Comparison of ENCODE assay signal across 8 cellular contexts in genomic region chr9:100700689-100701318, GRCh38.
DNase-seq lines count a peak whose midpoint lies in the region; ATAC-seq, FAIRE-seq and TF ChIP-seq lines count a peak whose summit lies in the region.

No MANE protein-coding gene starts in this region.

- H3K27me3 ChIP-seq in SU-DHL-6 (ENCODE audit: low read length): no peaks in the 10 kb centered on the region
- H3K27me3 ChIP-seq in keratinocyte (ENCODE audit: control insufficient read depth, extremely low read depth, insufficient read depth, low read length): no peaks in the 10 kb centered on the region
- H3K27me3 ChIP-seq in sigmoid colon: no peaks in the 10 kb centered on the region

- dilution Hi-C loops in keratinocyte (cut with MboI; ENCODE audit: extremely low pct_ligation_motif_present, low sequenced_read_pairs): no loop called here

- WGBS in sigmoid colon, 2 donors: 41 to 48% methylated on average over 5 of the region's 5 CpGs

- H2AFZ ChIP-seq in SU-DHL-6 (ENCODE audit: low read depth, low read length, severe bottlenecking) (no peak overlapping the region), keratinocyte (ENCODE audit: control insufficient read depth, low read length) (no peak overlapping the region)

- TF ChIP-seq CTCF in LNCAP (IDR thresholded peaks at IDR 0.05) (peak; percentile 78), SU-DHL-6 (IDR thresholded peaks at IDR 0.05; ENCODE audit: insufficient read depth, low read length, poor library complexity, severe bottlenecking) (peak; percentile 57), keratinocyte (optimal IDR thresholded peaks at IDR 0.05 in 1 of 3, IDR thresholded peaks at IDR 0.05 in 1 of 3, conservative IDR thresholded peaks at IDR 0.05 in 1 of 3; ENCODE audit: extremely low read depth in 1 of 3, insufficient read depth in 2 of 3, low read length in 3 of 3) (peak; percentile 46 to 51 (median 47)), sigmoid colon (IDR thresholded peaks at IDR 0.05) (no peak)

- H3K79me2 ChIP-seq in SU-DHL-6 (ENCODE audit: insufficient read depth, low read length): no peaks in the 10 kb centered on the region
- H3K79me2 ChIP-seq in keratinocyte (ENCODE audit: control insufficient read depth, insufficient read depth, low read length): no peaks in the 10 kb centered on the region

- FAIRE-seq in keratinocyte (lab: Jason Lieb, UNC): no peak

- no peaks in the 10 kb centered on the region for H3F3A ChIP-seq in SU-DHL-6 (ENCODE audit: insufficient read depth)

- TF ChIP-seq POLR2A in sigmoid colon (IDR thresholded peaks at IDR 0.05): no peak

- H3K27ac ChIP-seq in SU-DHL-6 (ENCODE audit: low read depth, low read length) (no peak overlapping the region), keratinocyte (ENCODE audit: control insufficient read depth, insufficient read depth, low read length) (no peak overlapping the region), sigmoid colon (no peak overlapping the region)

- H3K36me3 ChIP-seq in SU-DHL-6 (ENCODE audit: low read length): no peaks in the 10 kb centered on the region
- H3K36me3 ChIP-seq in keratinocyte (ENCODE audit: control insufficient read depth in 2 of 2, extremely low read depth in 1 of 2, insufficient read depth in 2 of 2, low read length in 2 of 2): no peaks in the 10 kb centered on the region
- H3K36me3 ChIP-seq in sigmoid colon: no peaks in the 10 kb centered on the region

- DNase-seq in NOMO-1 (lab: John Stamatoyannopoulos, UW; ENCODE audit: unreplicated experiment in 2 of 2): peak; percentile 1 to 15
- no peak for DNase-seq in NOMO-1 treated with dmso at 0.1 percent for 144 hours (lab: John Stamatoyannopoulos, UW; ENCODE audit: unreplicated experiment)
- DNase-seq in keratinocyte (ENCODE audit: low read depth, low spot score): no peak
- no peak for DNase-seq in sigmoid colon
- DNase-seq in stimulated activated CD4-positive, alpha-beta T cell treated with anti-CD3 and anti-CD28 coated beads, Interleukin-12 subunit alpha, Interleukin-12 subunit beta, amount 100 ng/mL, for 4 hours: no peak

- H3K9ac ChIP-seq in SU-DHL-6 (ENCODE audit: low read length) (no peak overlapping the region), keratinocyte (ENCODE audit: control insufficient read depth, extremely low read depth, insufficient read depth, low read length) (no peak overlapping the region)

- no peaks in the 10 kb centered on the region for H3K9me1 ChIP-seq in keratinocyte (ENCODE audit: control insufficient read depth, extremely low read depth, insufficient read depth, low read length)

- H3K4me1 ChIP-seq in keratinocyte (ENCODE audit: control insufficient read depth, extremely low read depth, insufficient read depth, low read length) (no peaks in the 10 kb centered on the region), sigmoid colon (no peaks in the 10 kb centered on the region)

- H4K20me1 ChIP-seq in SU-DHL-6 (ENCODE audit: low read depth, low read length) (no peaks in the 10 kb centered on the region), keratinocyte (ENCODE audit: control insufficient read depth, extremely low read depth, insufficient read depth, low read length) (no peaks in the 10 kb centered on the region)

- no peak for ATAC-seq in GM21529 (IDR thresholded peaks at IDR 0.05; ENCODE audit: unreplicated experiment)

- H3K9me3 ChIP-seq in SU-DHL-6 (ENCODE audit: insufficient read depth, low read length) (no peaks in the 10 kb centered on the region), keratinocyte (ENCODE audit: control insufficient read depth, low read depth, low read length) (no peaks in the 10 kb centered on the region), sigmoid colon (no peaks in the 10 kb centered on the region)

- H3K9me2 ChIP-seq in SU-DHL-6 (replicated peaks; ENCODE audit: insufficient read depth, low read length): no peaks in the 10 kb centered on the region

- H3K4me3 ChIP-seq in SU-DHL-6 (ENCODE audit: insufficient read depth, low read length, poor library complexity, severe bottlenecking): no peak overlapping the region
- H3K4me3 ChIP-seq in keratinocyte (ENCODE audit: control insufficient read depth in 2 of 3, extremely low read depth in 1 of 3, insufficient read depth in 2 of 3, low read depth in 1 of 3, low read length in 3 of 3): no peak overlapping the region
- no peak overlapping the region for H3K4me3 ChIP-seq in sigmoid colon

- no peak for TF ChIP-seq EP300 in sigmoid colon (IDR thresholded peaks at IDR 0.05)

- intact Hi-C loops in sigmoid colon (cut with DNase I): no loop called here

- H3K4me2 ChIP-seq in SU-DHL-6 (ENCODE audit: low read depth, low read length, poor library complexity, severe bottlenecking): no peak overlapping the region
- H3K4me2 ChIP-seq in keratinocyte (ENCODE audit: control insufficient read depth, extremely low read depth, insufficient read depth, low read depth, low read length): no peak overlapping the region

Comparison
In these comparisons a context has a peak if more than half of its experiments do, and no peak if none do; other contexts are left out.
1. DNase-seq: peak in NOMO-1 (2 of 2); none in NOMO-1 treated with dmso at 0.1 percent for 144 hours (single experiment), keratinocyte (single experiment), sigmoid colon (single experiment) and stimulated activated CD4-positive, alpha-beta T cell treated with anti-CD3 and anti-CD28 coated beads, Interleukin-12 subunit alpha, Interleukin-12 subunit beta, amount 100 ng/mL, for 4 hours (single experiment).
2. CTCF ChIP-seq: peak in LNCAP (single experiment), SU-DHL-6 (single experiment) and keratinocyte (3 of 3); none in sigmoid colon (0 of 4).